In genomic region chr2:44360749-44361329, GRCh38 we compare ENCODE assay signal across 8 cellular contexts. TPM values are rescaled to one million over a fixed set of nuclear protein-coding genes. Genes with fewer than 3 reads are reported as not detected.
DNase-seq lines count a peak whose midpoint lies in the region; ATAC-seq lines count a peak whose summit lies in the region.

No MANE protein-coding gene starts in this region.

- peak overlapping the region; percentile 91 for H3K4me2 ChIP-seq in skeletal muscle satellite cell (ENCODE audit: low read length)

- no peak for ATAC-seq in HG03196 (IDR thresholded peaks at IDR 0.05; ENCODE audit: unreplicated experiment)

- H3K9me3 Mint-ChIP-seq in activated naive CD8-positive, alpha-beta T cell (ENCODE audit: low read depth) = no peaks in the 10 kb centered on the region

- DNase-seq in activated CD4-positive, alpha-beta T cell treated with anti-CD3 and anti-CD28 coated beads for 4 hours = peak; percentile 20
- no peak for DNase-seq in activated CD4-positive, alpha-beta T cell treated with anti-CD3 and anti-CD28 coated beads for 1 hour
- DNase-seq in Jurkat, Clone E6-1 (ENCODE audit: low read depth, low spot score) = no peak
- DNase-seq in hepatic stellate cell (ENCODE audit: low spot score) (peak; percentile 9), NOMO-1 treated with DMSO at 0.1 percent for 48 hours (lab: John Stamatoyannopoulos, UW; ENCODE audit: unreplicated experiment) (no peak)

- peak overlapping the region; percentile 100 for H3K4me3 Mint-ChIP-seq in activated naive CD8-positive, alpha-beta T cell

- peak overlapping the region; percentile 100 for H3K27ac Mint-ChIP-seq in activated naive CD8-positive, alpha-beta T cell

- peak overlapping the region; percentile 93 for H3K9ac ChIP-seq in skeletal muscle satellite cell (ENCODE audit: low read depth, low read length)

- peaks cover 9% of the 10 kb centered on the region for H3K36me3 Mint-ChIP-seq in activated naive CD8-positive, alpha-beta T cell

- H3K36me3 ChIP-seq in skeletal muscle satellite cell (ENCODE audit: insufficient read depth, low read length) = no peaks in the 10 kb centered on the region

- H3K9me3 ChIP-seq in skeletal muscle satellite cell (replicated peaks; ENCODE audit: low read length) = no peaks in the 10 kb centered on the region

- H3K4me3 ChIP-seq in Jurkat, Clone E6-1 (ENCODE audit: low read length) = peak overlapping the region; percentile 78
- peak overlapping the region; percentile 82 for H3K4me3 ChIP-seq in skeletal muscle satellite cell (ENCODE audit: low read length)

- peaks cover 63% of the 10 kb centered on the region for H3K4me1 Mint-ChIP-seq in activated naive CD8-positive, alpha-beta T cell (ENCODE audit: low read depth)

- no peaks in the 10 kb centered on the region for H3K27me3 Mint-ChIP-seq in activated naive CD8-positive, alpha-beta T cell

- H3K27me3 ChIP-seq in skeletal muscle satellite cell (ENCODE audit: control insufficient read depth, insufficient read depth, low read length) = no peaks in the 10 kb centered on the region

- peaks cover 16% of the 10 kb centered on the region for H3K4me1 ChIP-seq in skeletal muscle satellite cell (ENCODE audit: control insufficient read depth, insufficient read depth, low read length)

RNA-seq across cellular contexts. Expression of gene PREPL, which starts 0.5 kb away (rescaled TPM):
- polyA plus RNA-seq in Jurkat, Clone E6-1 (2012; ENCODE audit: insufficient read depth, insufficient read length) = 21.5 TPM
- 43.6 and 48.1 TPM in 2 replicates for total RNA-seq in skeletal muscle satellite cell (2012; rRNA removed)

RNA-seq across cellular contexts. Expression of gene CAMKMT, which starts 0.9 kb away (rescaled TPM):
- polyA plus RNA-seq in Jurkat, Clone E6-1 (2012; ENCODE audit: insufficient read depth, insufficient read length) = 9.1 TPM
- total RNA-seq in skeletal muscle satellite cell (2012; rRNA removed) = 8.6 and 9.0 TPM in 2 replicates

Comparison
In these comparisons a context has a peak if more than half of its experiments do, and no peak if none do; other contexts are left out.
1. DNase-seq: peak in activated CD4-positive, alpha-beta T cell treated with anti-CD3 and anti-CD28 coated beads for 4 hours (2 of 2) and hepatic stellate cell (single experiment); none in activated CD4-positive, alpha-beta T cell treated with anti-CD3 and anti-CD28 coated beads for 1 hour (single experiment), Jurkat, Clone E6-1 (single experiment) and NOMO-1 treated with DMSO at 0.1 percent for 48 hours (single experiment).